8 cellular contexts compared by ENCODE assay signal in the genomic region with DNA sequence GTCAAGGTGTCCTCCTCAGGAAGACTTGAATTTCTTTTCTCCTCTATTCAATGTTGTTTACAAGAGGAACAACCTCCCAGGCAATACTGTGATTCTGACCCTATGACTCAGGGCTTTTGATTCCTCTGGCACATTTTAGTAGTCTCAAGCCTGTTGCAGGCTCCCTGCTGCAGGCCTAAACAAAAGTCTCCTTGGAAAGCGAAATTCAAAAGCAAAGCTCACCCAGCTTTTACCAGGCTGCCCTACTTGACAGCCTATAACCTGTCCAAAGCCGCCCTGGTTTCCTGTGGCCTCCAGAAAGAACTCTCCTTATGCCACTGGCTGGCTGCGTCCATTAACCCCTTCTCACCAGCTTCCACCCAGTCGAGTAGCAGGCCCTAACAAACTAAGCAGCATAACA. TPM values are rescaled to one million over a fixed set of nuclear protein-coding genes. Genes with fewer than 3 reads are reported as not detected.
A peak's percentile ranks its signal among the peaks of the same experiment; 100 is the strongest.
DNase-seq lines count a peak whose midpoint lies in the region; ATAC-seq, FAIRE-seq and TF ChIP-seq lines count a peak whose summit lies in the region.

No MANE protein-coding gene starts in this region.

- intact Hi-C loops in activated CD4-positive, alpha-beta T cell treated with anti-CD3 and anti-CD28 coated beads for 36 hours (cut with DNase I, micrococcal nuclease), result no loop called here

- H3K4me2 ChIP-seq in astrocyte (ENCODE audit: low read length) (peak overlapping the region; percentile 69), hepatocyte (peak overlapping the region; percentile 26)

- H3K27ac ChIP-seq in astrocyte (ENCODE audit: low read depth, low read length) (peak overlapping the region; percentile 95), hepatocyte (peak overlapping the region; percentile 98)

- peak; percentile 20 for DNase-seq in H54 (ENCODE audit: insufficient read length, low spot score)
- peak; percentile 86 for DNase-seq in astrocyte (ENCODE audit: low read depth)
- DNase-seq in hepatocyte (ENCODE audit: low spot score), result peak; percentile 57
- DNase-seq in smooth muscle cell of the brain vasculature (ENCODE audit: low read depth, low spot score), result peak; percentile 70
- DNase-seq in GM10266 (ENCODE audit: extremely low spot score), result no peak
- no peak for DNase-seq in activated CD4-positive, alpha-beta T cell treated with anti-CD3 and anti-CD28 coated beads for 36 hours

- no peaks in the 10 kb centered on the region for H3K36me3 ChIP-seq in astrocyte (ENCODE audit: insufficient read depth, low read length)
- no peaks in the 10 kb centered on the region for H3K36me3 ChIP-seq in hepatocyte (replicated peaks; ENCODE audit: insufficient read depth, low read depth)

- no peak for TF ChIP-seq POLR2A in H54 (IDR thresholded peaks at IDR 0.05; ENCODE audit: low read depth, low read length)

- H3K4me1 ChIP-seq in astrocyte (ENCODE audit: insufficient read depth, low read length) (peaks cover 42% of the 10 kb centered on the region), hepatocyte (ENCODE audit: insufficient read depth) (peaks cover 52% of the 10 kb centered on the region)

- POLR2A ChIA-PET in activated CD4-positive, alpha-beta T cell treated with anti-CD3 and anti-CD28 coated beads for 36 hours (lab: Charles Lee), result no interaction called here

- H3K4me3 Mint-ChIP-seq in astrocyte (ENCODE audit: unreplicated experiment), result peak overlapping the region; percentile 8
- no peak overlapping the region for H3K4me3 Mint-ChIP-seq in activated CD4-positive, alpha-beta T cell treated with anti-CD3 and anti-CD28 coated beads for 36 hours

- peak overlapping the region; percentile 79 for H3K9ac ChIP-seq in astrocyte (ENCODE audit: low read length)

- no peak overlapping the region for H3K4me3 ChIP-seq in astrocyte (ENCODE audit: insufficient read depth, low read depth, low read length)
- H3K4me3 ChIP-seq in hepatocyte, result no peak overlapping the region

- H3K27me3 Mint-ChIP-seq in astrocyte (ENCODE audit: low read depth, unreplicated experiment), result no peaks in the 10 kb centered on the region
- H3K27me3 Mint-ChIP-seq in activated CD4-positive, alpha-beta T cell treated with anti-CD3 and anti-CD28 coated beads for 36 hours, result peaks cover 2% of the 10 kb centered on the region

- 26% methylated on average over 4 of the region's 4 CpGs for WGBS in hepatocyte (ENCODE audit: low lambda C conversion rate, missing lambda C conversion rate)

- H3K9me3 Mint-ChIP-seq in astrocyte (ENCODE audit: unreplicated experiment), result no peaks in the 10 kb centered on the region
- H3K9me3 Mint-ChIP-seq in activated CD4-positive, alpha-beta T cell treated with anti-CD3 and anti-CD28 coated beads for 36 hours (ENCODE audit: low read depth), result no peaks in the 10 kb centered on the region

- H3K79me2 ChIP-seq in astrocyte (ENCODE audit: insufficient read depth, low read length), result peaks cover 51% of the 10 kb centered on the region
- peaks cover 78% of the 10 kb centered on the region for H3K79me2 ChIP-seq in hepatocyte

- CTCF ChIA-PET in activated CD4-positive, alpha-beta T cell treated with anti-CD3 and anti-CD28 coated beads for 36 hours (lab: Charles Lee), result no interaction called here

- FAIRE-seq in H54 (lab: Jason Lieb, UNC), result peak; percentile 89
- no peak for FAIRE-seq in astrocyte (lab: Jason Lieb, UNC)

- H4K20me1 ChIP-seq in astrocyte (ENCODE audit: insufficient read depth, low read length), result no peaks in the 10 kb centered on the region
- no peaks in the 10 kb centered on the region for H4K20me1 ChIP-seq in hepatocyte (ENCODE audit: insufficient read depth, poor library complexity, severe bottlenecking)

- peaks cover 59% of the 10 kb centered on the region for H3K4me1 Mint-ChIP-seq in astrocyte (ENCODE audit: low read depth, unreplicated experiment)
- H3K4me1 Mint-ChIP-seq in activated CD4-positive, alpha-beta T cell treated with anti-CD3 and anti-CD28 coated beads for 36 hours, result peaks cover 22% of the 10 kb centered on the region

- peaks cover 7% of the 10 kb centered on the region for H3K36me3 Mint-ChIP-seq in astrocyte (ENCODE audit: low read depth, unreplicated experiment)
- no peaks in the 10 kb centered on the region for H3K36me3 Mint-ChIP-seq in activated CD4-positive, alpha-beta T cell treated with anti-CD3 and anti-CD28 coated beads for 36 hours (ENCODE audit: low read depth)

- no peak overlapping the region for H2AFZ ChIP-seq in astrocyte (ENCODE audit: low read depth, low read length)
- H2AFZ ChIP-seq in hepatocyte, result no peak overlapping the region

- no peaks in the 10 kb centered on the region for H3K27me3 ChIP-seq in astrocyte (ENCODE audit: insufficient read depth, low read length)
- H3K27me3 ChIP-seq in hepatocyte, result no peaks in the 10 kb centered on the region

- no peak for ATAC-seq in activated CD4-positive, alpha-beta T cell treated with anti-CD3 and anti-CD28 coated beads for 36 hours
- ATAC-seq in HG03457 (IDR thresholded peaks at IDR 0.05; ENCODE audit: unreplicated experiment), result no peak
- ATAC-seq in GM21786 (IDR thresholded peaks at IDR 0.05; ENCODE audit: unreplicated experiment), result no peak

- TF ChIP-seq CTCF in astrocyte (IDR thresholded peaks at IDR 0.05; ENCODE audit: insufficient read depth, low read depth, low read length) (no peak), hepatocyte (IDR thresholded peaks at IDR 0.05; ENCODE audit: poor library complexity) (no peak), GM10266 (IDR thresholded peaks at IDR 0.05; ENCODE audit: control insufficient read depth, insufficient read depth, low read depth, missing control alignments) (no peak)

- H3K9me3 ChIP-seq in astrocyte (ENCODE audit: insufficient read depth, low read depth, low read length) (no peaks in the 10 kb centered on the region), hepatocyte (ENCODE audit: low read depth) (no peaks in the 10 kb centered on the region)

- no peaks in the 10 kb centered on the region for H3K9me2 ChIP-seq in hepatocyte (replicated peaks; ENCODE audit: insufficient read depth)

- H3K27ac Mint-ChIP-seq in astrocyte (ENCODE audit: unreplicated experiment), result peak overlapping the region; percentile 95
- H3K27ac Mint-ChIP-seq in activated CD4-positive, alpha-beta T cell treated with anti-CD3 and anti-CD28 coated beads for 36 hours, result no peak overlapping the region

RNA-seq across cellular contexts. Expression of gene FGD6, which starts 11.6 kb away (rescaled TPM):
- total RNA-seq in astrocyte, result 25.3 and 26.5 TPM in 2 replicates
- total RNA-seq in hepatocyte, result 17.2 and 21.4 TPM in 2 replicates
- 4.7 and 10.4 TPM in 2 replicates for polyA plus RNA-seq in hepatocyte
- total RNA-seq in activated CD4-positive, alpha-beta T cell treated with anti-CD3 and anti-CD28 coated beads for 36 hours, result 1 to 10 TPM; 1.1 to 1.3 TPM

RNA-seq across cellular contexts. Expression of gene VEZT, which starts 11.9 kb away (rescaled TPM):
- 106 and 107 TPM in 2 replicates for total RNA-seq in astrocyte
- 83.2 and 84.2 TPM in 2 replicates for total RNA-seq in hepatocyte
- polyA plus RNA-seq in hepatocyte, result 37.9 and 48.9 TPM in 2 replicates
- 10 to 100 TPM; 55.8 to 72.7 TPM for total RNA-seq in activated CD4-positive, alpha-beta T cell treated with anti-CD3 and anti-CD28 coated beads for 36 hours

Comparison
In these comparisons a context has a peak if more than half of its experiments do, and no peak if none do; other contexts are left out.
1. DNase-seq: peak in H54 (single experiment), astrocyte (single experiment), hepatocyte (single experiment) and smooth muscle cell of the brain vasculature (single experiment); none in GM10266 (single experiment) and activated CD4-positive, alpha-beta T cell treated with anti-CD3 and anti-CD28 coated beads for 36 hours (single experiment).